1 cellular context compared by ENCODE assay signal in genomic region chr1:183282101-183282855, GRCh38.
TF ChIP-seq lines count a peak whose summit lies in the region.

No MANE protein-coding gene starts in this region.

TF ChIP-seq in WTC11, 78 proteins besides CTCF, POLR2A, EP300 and RAD21 (continued from another document):
- TF ChIP-seq USF1 (CRISPR knock-in tag; IDR thresholded peaks at IDR 0.05) (no peak), ZNF512 (CRISPR knock-in tag; IDR thresholded peaks at IDR 0.05; ENCODE audit: borderline replicate concordance) (no peak), ZNF317 (CRISPR knock-in tag; IDR thresholded peaks at IDR 0.05; ENCODE audit: borderline replicate concordance, low read depth) (no peak), ZNF671 (CRISPR knock-in tag; IDR thresholded peaks at IDR 0.05) (no peak), RELA (CRISPR knock-in tag; IDR thresholded peaks at IDR 0.05; ENCODE audit: borderline replicate concordance) (no peak), ZNF138 (CRISPR knock-in tag; conservative IDR thresholded peaks at IDR 0.05) (no peak), E2F4 (CRISPR knock-in tag; IDR thresholded peaks at IDR 0.05; ENCODE audit: borderline replicate concordance, low read depth) (no peak), STAT6 (CRISPR knock-in tag; conservative IDR thresholded peaks at IDR 0.05; ENCODE audit: low read depth) (no peak), ATF2 (CRISPR knock-in tag; IDR thresholded peaks at IDR 0.05; ENCODE audit: borderline replicate concordance, low read depth) (no peak), ZNF232 (CRISPR knock-in tag; IDR thresholded peaks at IDR 0.05) (no peak)
TF ChIP-seq in WTC11: peak in this region for 0.
